8 cellular contexts compared by ENCODE assay signal in the genomic region with DNA sequence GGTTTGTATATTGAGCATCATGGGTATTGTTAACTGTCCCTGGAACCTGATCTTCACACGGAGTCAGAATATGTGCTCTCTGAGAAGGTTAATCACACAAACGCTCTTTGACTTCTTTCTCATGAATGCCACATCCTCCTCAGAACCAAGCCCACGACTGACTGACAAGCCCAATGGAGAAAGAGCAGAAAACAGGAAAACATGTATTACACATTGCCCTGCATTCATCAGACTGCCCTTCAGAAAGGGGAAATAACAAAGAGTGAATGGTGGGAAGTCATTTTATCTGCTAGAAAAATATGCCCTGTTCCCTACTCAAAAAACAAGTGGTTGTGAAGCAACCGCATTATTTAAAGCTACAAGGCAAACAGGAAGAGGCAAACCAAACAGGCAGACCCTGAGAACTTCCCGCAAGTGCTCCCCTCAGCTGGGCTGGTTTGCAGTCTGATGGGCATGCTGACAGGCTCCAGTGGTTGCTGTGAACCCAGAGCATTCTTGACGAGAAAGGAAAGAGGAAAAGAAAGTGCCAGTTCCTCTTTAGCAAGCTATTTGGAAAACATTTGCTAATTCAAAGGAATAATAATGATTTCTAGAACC.
DNase-seq lines count a peak whose midpoint lies in the region; ATAC-seq and TF ChIP-seq lines count a peak whose summit lies in the region.

No MANE protein-coding gene starts in this region.

- DNase-seq in activated CD8-positive, alpha-beta T cell treated with anti-CD3 and anti-CD28 coated beads, Interleukin-2, amount 10 ng/mL, durations not matched to agents 7 days and 5 days: peak; percentile 66
- DNase-seq in naive thymus-derived CD8-positive, alpha-beta T cell: peak in 4 of 10 donors; percentile 22 to 49 (median 28)
- no peak for DNase-seq in NCI-H1092 (lab: John Stamatoyannopoulos, UW)
- DNase-seq in RWPE1 (ENCODE audit: low spot score): no peak
- DNase-seq in stimulated activated CD4-positive, alpha-beta T cell treated with anti-CD3 and anti-CD28 coated beads, Interleukin-4, amount 100 ng/mL, for 4 hours: no peak
- DNase-seq in NCI-H2107 (lab: John Stamatoyannopoulos, UW): no peak

- H3K4me3 Mint-ChIP-seq in activated CD8-positive, alpha-beta T cell treated with anti-CD3 and anti-CD28 coated beads, Interleukin-2, amount 10 ng/mL, durations not matched to agents 7 days and 5 days: no peak overlapping the region
- no peak overlapping the region for H3K4me3 Mint-ChIP-seq in naive thymus-derived CD8-positive, alpha-beta T cell

- no peak for TF ChIP-seq CTCF in RWPE1 (conservative IDR thresholded peaks at IDR 0.05; ENCODE audit: low read depth)

- peak; percentile 69 for ATAC-seq in GM18867 (IDR thresholded peaks at IDR 0.05; ENCODE audit: unreplicated experiment)
- peak; percentile 27 for ATAC-seq in HG03060 (IDR thresholded peaks at IDR 0.05; ENCODE audit: low read depth, unreplicated experiment)
- peak; percentile 82 for ATAC-seq in activated CD8-positive, alpha-beta T cell treated with anti-CD3 and anti-CD28 coated beads, Interleukin-2, amount 10 ng/mL, durations not matched to agents 7 days and 5 days
- peak; percentile 62 to 76 for ATAC-seq in naive thymus-derived CD8-positive, alpha-beta T cell

- H3K27me3 Mint-ChIP-seq in activated CD8-positive, alpha-beta T cell treated with anti-CD3 and anti-CD28 coated beads, Interleukin-2, amount 10 ng/mL, durations not matched to agents 7 days and 5 days (ENCODE audit: low read depth): no peaks in the 10 kb centered on the region
- no peaks in the 10 kb centered on the region for H3K27me3 Mint-ChIP-seq in naive thymus-derived CD8-positive, alpha-beta T cell

- CTCF ChIA-PET in activated CD8-positive, alpha-beta T cell treated with anti-CD3 and anti-CD28 coated beads, Interleukin-2, amount 10 ng/mL, durations not matched to agents 7 days and 5 days (lab: Charles Lee): interaction anchor here (0.9 to 1.3 kb wide), 2 partner anchors 10 to 34 kb away, joined by 3 read pairs; no protein-coding TSS in a partner anchor
- CTCF ChIA-PET in RWPE1 (lab: Yijun Ruan, JAX): no interaction called here

- POLR2A ChIA-PET in activated CD8-positive, alpha-beta T cell treated with anti-CD3 and anti-CD28 coated beads, Interleukin-2, amount 10 ng/mL, durations not matched to agents 7 days and 5 days (lab: Charles Lee): no interaction called here
- POLR2A ChIA-PET in naive thymus-derived CD8-positive, alpha-beta T cell (lab: Charles Lee): no interaction called here
- POLR2A ChIA-PET in RWPE1 (lab: Yijun Ruan, JAX; ENCODE audit: low non-redundant PET): no interaction called here

- no peak overlapping the region for H3K27ac Mint-ChIP-seq in activated CD8-positive, alpha-beta T cell treated with anti-CD3 and anti-CD28 coated beads, Interleukin-2, amount 10 ng/mL, durations not matched to agents 7 days and 5 days
- H3K27ac Mint-ChIP-seq in naive thymus-derived CD8-positive, alpha-beta T cell: no peak overlapping the region

- peaks cover 13% of the 10 kb centered on the region for H3K36me3 Mint-ChIP-seq in activated CD8-positive, alpha-beta T cell treated with anti-CD3 and anti-CD28 coated beads, Interleukin-2, amount 10 ng/mL, durations not matched to agents 7 days and 5 days (ENCODE audit: low read depth)
- H3K36me3 Mint-ChIP-seq in naive thymus-derived CD8-positive, alpha-beta T cell: no peaks in the 10 kb centered on the region

- H3K9me3 Mint-ChIP-seq in activated CD8-positive, alpha-beta T cell treated with anti-CD3 and anti-CD28 coated beads, Interleukin-2, amount 10 ng/mL, durations not matched to agents 7 days and 5 days (ENCODE audit: insufficient read depth): no peaks in the 10 kb centered on the region
- peaks cover 0 to 2% (median 0%) of the 10 kb centered on the region in 9 donors for H3K9me3 Mint-ChIP-seq in naive thymus-derived CD8-positive, alpha-beta T cell

- peaks cover 16% of the 10 kb centered on the region for H3K4me1 Mint-ChIP-seq in activated CD8-positive, alpha-beta T cell treated with anti-CD3 and anti-CD28 coated beads, Interleukin-2, amount 10 ng/mL, durations not matched to agents 7 days and 5 days (ENCODE audit: low read depth)
- peaks cover 1 to 25% (median 8%) of the 10 kb centered on the region in 4 donors for H3K4me1 Mint-ChIP-seq in naive thymus-derived CD8-positive, alpha-beta T cell

- H3K27ac ChIP-seq in RWPE1: no peak overlapping the region

Comparison
In these comparisons a context has a peak if more than half of its experiments do, and no peak if none do; other contexts are left out.
1. ATAC-seq: peak in every context shown above with its lines; median percentile 82 in activated CD8-positive, alpha-beta T cell treated with anti-CD3 and anti-CD28 coated beads, Interleukin-2, amount 10 ng/mL, durations not matched to agents 7 days and 5 days; 69 in GM18867; 69 in naive thymus-derived CD8-positive, alpha-beta T cell; 27 in HG03060.